In the genomic region with DNA sequence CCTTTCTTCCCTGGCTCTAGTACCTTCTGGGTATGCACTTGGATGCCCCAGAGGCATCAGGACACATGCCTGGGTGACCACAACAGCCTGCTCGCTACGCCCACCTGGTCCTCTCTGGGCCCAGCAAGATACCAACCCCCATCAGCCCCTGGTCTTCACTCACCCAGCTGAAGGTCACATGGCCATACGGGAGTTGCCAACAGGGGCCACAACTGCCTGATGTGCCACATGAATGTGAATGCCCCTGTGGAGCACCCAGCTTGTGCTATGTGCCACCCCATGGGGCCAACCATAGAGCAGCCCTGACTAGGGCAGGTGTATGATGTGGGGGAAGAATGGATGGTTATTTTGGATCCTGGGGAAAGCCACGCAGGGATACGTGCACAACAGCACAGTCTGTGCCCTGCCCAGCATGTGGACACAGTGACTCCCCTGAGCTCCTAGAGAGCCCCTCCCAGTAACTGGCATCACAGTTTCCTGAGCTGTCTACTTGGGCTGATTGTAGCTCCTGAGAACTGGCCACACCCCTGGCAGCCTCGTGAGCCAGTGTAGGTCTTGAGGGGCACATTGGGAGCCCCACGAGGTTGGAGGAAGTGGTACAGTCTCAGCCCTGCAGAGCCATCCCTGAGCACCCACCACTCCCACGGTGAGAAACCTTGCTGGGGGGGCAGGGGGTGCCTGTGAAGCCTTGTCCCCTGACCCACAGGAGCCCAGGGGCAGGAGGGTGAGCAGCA, we compare ENCODE assay signal across 27 cellular contexts. TPM values are rescaled to one million over a fixed set of nuclear protein-coding genes. Genes with fewer than 3 reads are reported as not detected.
DNase-seq lines count a peak whose midpoint lies in the region; ATAC-seq and TF ChIP-seq lines count a peak whose summit lies in the region.
"Had no signal": no experiment of that assay in that cellular context is flagged by ENCODE, and none has a peak within 500 bp of the region (broad histone marks: within the 10 kb centered on the region; RNA-seq: fewer than 3 reads in every experiment).

No MANE protein-coding gene starts in this region.

- no peaks in the 10 kb centered on the region for H3K79me1 ChIP-seq in mesenchymal stem cell (replicated peaks; ENCODE audit: low read length, poor library complexity, severe bottlenecking)

- H2BK12ac ChIP-seq in mesenchymal stem cell (ENCODE audit: low read length in 2 of 2), result no peak overlapping the region

- H3K9me3 Mint-ChIP-seq in CD4-positive, CD25-positive, alpha-beta regulatory T cell, result no peaks in the 10 kb centered on the region
- H3K9me3 Mint-ChIP-seq in WTC11, result peaks cover 5% of the 10 kb centered on the region
- H3K9me3 Mint-ChIP-seq: HFFc6; stimulated activated naive CD8-positive, alpha-beta T cell treated with anti-CD3 and anti-CD28 coated beads, Interleukin-15, Interleukin-2, amounts not matched to agents 100 ng/mL and 50 ng/mL, for 24 hours had no signal

- no peak overlapping the region for H3K27ac ChIP-seq in BLaER1
- H3K27ac ChIP-seq in CD4-positive, CD25-positive, alpha-beta regulatory T cell (ENCODE audit: insufficient read depth, low read length, poor library complexity, severe bottlenecking), result no peak overlapping the region
- H3K27ac ChIP-seq in adrenal gland, result no peak overlapping the region
- H3K27ac ChIP-seq in mesenchymal stem cell (ENCODE audit: low read length, poor library complexity, severe bottlenecking), result no peak overlapping the region
- H3K27ac ChIP-seq: ascending aorta, esophagus muscularis mucosa, HL-60, prostate gland, skin epidermis had no signal

- no peaks in the 10 kb centered on the region for H3K27me3 ChIP-seq in BLaER1
- H3K27me3 ChIP-seq in CD4-positive, CD25-positive, alpha-beta regulatory T cell (ENCODE audit: control insufficient read depth, insufficient read depth, low read length), result no peaks in the 10 kb centered on the region
- no peaks in the 10 kb centered on the region for H3K27me3 ChIP-seq in adrenal gland
- peaks cover 56 to 81% of the 10 kb centered on the region in 2 experiments for H3K27me3 ChIP-seq in mesenchymal stem cell (ENCODE audit: control insufficient read depth in 1 of 2, insufficient read depth in 1 of 2, low read length in 2 of 2)
- H3K27me3 ChIP-seq: ascending aorta had no signal

- ATAC-seq in CD4-positive, CD25-positive, alpha-beta regulatory T cell (ENCODE audit: low read depth in 2 of 2), result peak in 1 of 2 donors; percentile 25
- no peak for ATAC-seq in WTC11

- no peak overlapping the region for H3K18ac ChIP-seq in mesenchymal stem cell (ENCODE audit: low read depth in 1 of 2, low read length in 2 of 2)

- no peaks in the 10 kb centered on the region for H4K20me1 ChIP-seq in BLaER1

- H3K14ac ChIP-seq in mesenchymal stem cell (ENCODE audit: low read length in 2 of 2), result peak overlapping the region in 1 of 2 experiments; percentile 58

- no peak overlapping the region for H2AK5ac ChIP-seq in mesenchymal stem cell (ENCODE audit: low read length, severe bottlenecking)

- no peaks in the 10 kb centered on the region for H3K36me3 Mint-ChIP-seq in CD4-positive, CD25-positive, alpha-beta regulatory T cell
- peaks cover 2% of the 10 kb centered on the region; the same call in 1 of the 2 replicates for H3K36me3 Mint-ChIP-seq in WTC11

- H2BK120ac ChIP-seq in mesenchymal stem cell (ENCODE audit: low read depth, low read length), result no peak overlapping the region

- TF ChIP-seq POLR2A in adrenal gland (IDR thresholded peaks at IDR 0.05), result no peak

- H2BK15ac ChIP-seq in mesenchymal stem cell (ENCODE audit: low read depth, poor library complexity, severe bottlenecking), result no peak overlapping the region

- intact Hi-C loops in adrenal gland (cut with DNase I), result no loop called here

- H3K4ac ChIP-seq in mesenchymal stem cell (ENCODE audit: low read depth in 1 of 2, low read length in 2 of 2), result no peak overlapping the region

- WGBS in adrenal gland, 4 donors, result 58 to 95% (median 68%) methylated on average over 4 to 8 of the region's 8 CpGs
- 57% methylated on average over 8 of the region's 8 CpGs for WGBS in mesenchymal stem cell

- H2BK5ac ChIP-seq in mesenchymal stem cell (ENCODE audit: low read depth, low read length, poor library complexity, severe bottlenecking), result no peak overlapping the region

- H3K36me3 ChIP-seq in BLaER1 (no peaks in the 10 kb centered on the region), adrenal gland (replicated peaks in 1 of 2) (no peaks in the 10 kb centered on the region), mesenchymal stem cell (ENCODE audit: control insufficient read depth in 1 of 2, insufficient read depth in 2 of 2, low read depth in 1 of 2, low read length in 2 of 2) (no peaks in the 10 kb centered on the region)
- H3K36me3 ChIP-seq in CD4-positive, CD25-positive, alpha-beta regulatory T cell (ENCODE audit: control insufficient read depth, insufficient read depth, low read length), result no peaks in the 10 kb centered on the region
- H3K36me3 ChIP-seq: ascending aorta, esophagus muscularis mucosa, prostate gland had no signal

- H3K9me3 ChIP-seq in BLaER1, result no peaks in the 10 kb centered on the region
- H3K9me3 ChIP-seq in CD4-positive, CD25-positive, alpha-beta regulatory T cell (ENCODE audit: control insufficient read depth in 2 of 2, low read length in 2 of 2), result no peaks in the 10 kb centered on the region
- no peaks in the 10 kb centered on the region for H3K9me3 ChIP-seq in adrenal gland (replicated peaks in 1 of 3)
- no peaks in the 10 kb centered on the region for H3K9me3 ChIP-seq in mesenchymal stem cell (ENCODE audit: control insufficient read depth, low read length)
- H3K9me3 ChIP-seq: ascending aorta, esophagus muscularis mucosa, prostate gland had no signal

- peak in 1 of 3 donors; percentile 29 for DNase-seq in CD4-positive, CD25-positive, alpha-beta regulatory T cell
- DNase-seq in adrenal gland (peak in 4 of 7 donors; percentile 1 to 42 (median 10)), mesenchymal stem cell (no peak), GOT3 (lab: John Stamatoyannopoulos, UW) (no peak), AG20443 (ENCODE audit: low spot score) (no peak), WTC11 (ENCODE audit: low spot score) (no peak)
- DNase-seq: activated CD4-positive, alpha-beta T cell treated with anti-CD3 and anti-CD28 coated beads for 4 hours; activated naive CD4-positive, alpha-beta T cell; DMS 273 treated with DMSO at 0.1 percent for 48 hours; effector CD4-positive, alpha-beta T cell; HFFc6; IMR-90; NCI-H1417 treated with DMSO at 0.1 percent for 48 hours; NCI-H526 treated with DMSO at 0.1 percent for 48 hours; nephron progenitor cell; OCI-M1; SIG-M5; stimulated activated CD4-positive, alpha-beta T cell treated with anti-CD3 and anti-CD28 coated beads, Interleukin-2, amount 100 ng/mL, for 48 hours; trophoblast cell had no signal

- CTCF ChIA-PET in WTC11 (lab: Charles Lee), result interaction anchor here (1.9 kb wide), 1 partner anchor 22 kb away, joined by 5 read pairs; no protein-coding TSS in a partner anchor

- no peak overlapping the region for H4K91ac ChIP-seq in mesenchymal stem cell (ENCODE audit: low read length)

- peaks cover 0 to 2% (median 0%) of the 10 kb centered on the region in 4 donors for H3K4me1 Mint-ChIP-seq in CD4-positive, CD25-positive, alpha-beta regulatory T cell
- peaks cover 4% of the 10 kb centered on the region; the same call in 1 of the 2 replicates for H3K4me1 Mint-ChIP-seq in WTC11
- H3K4me1 Mint-ChIP-seq: B cell had no signal

- H3K9ac ChIP-seq in BLaER1, result no peak overlapping the region
- no peak overlapping the region for H3K9ac ChIP-seq in mesenchymal stem cell (ENCODE audit: low read length)

- H3K4me2 ChIP-seq in BLaER1 (peak overlapping the region; percentile 49; the same call in 1 of the 2 replicates), mesenchymal stem cell (ENCODE audit: low read length, poor library complexity, severe bottlenecking) (peak overlapping the region; percentile 12)

- H3K4me3 ChIP-seq in BLaER1 (no peak overlapping the region), adrenal gland (no peak overlapping the region), mesenchymal stem cell (ENCODE audit: insufficient read depth in 1 of 2, low read depth in 1 of 2, low read length in 2 of 2) (no peak overlapping the region)
- H3K4me3 ChIP-seq in CD4-positive, CD25-positive, alpha-beta regulatory T cell (ENCODE audit: low read depth, low read length), result no peak overlapping the region
- H3K4me3 ChIP-seq: ascending aorta, esophagus muscularis mucosa, prostate gland, skin epidermis had no signal

- no peak overlapping the region for H3K23ac ChIP-seq in mesenchymal stem cell (ENCODE audit: low read length in 2 of 2)

- POLR2A ChIA-PET in WTC11 (lab: Charles Lee), result no interaction called here

- no peak overlapping the region for H4K8ac ChIP-seq in mesenchymal stem cell (ENCODE audit: low read length)

- H3K27me3 Mint-ChIP-seq in CD4-positive, CD25-positive, alpha-beta regulatory T cell, result peaks cover 49% of the 10 kb centered on the region
- peaks cover 3% of the 10 kb centered on the region; the same call in 1 of the 2 replicates for H3K27me3 Mint-ChIP-seq in WTC11 (ENCODE audit: low read depth)

- H3K27ac Mint-ChIP-seq in CD4-positive, CD25-positive, alpha-beta regulatory T cell, result peak overlapping the region in 2 of 3 donors; percentile 25 to 44
- no peak overlapping the region for H3K27ac Mint-ChIP-seq in WTC11
- H3K27ac Mint-ChIP-seq: B cell; HFFc6; nephron progenitor cell; stimulated activated naive CD8-positive, alpha-beta T cell treated with anti-CD3 and anti-CD28 coated beads, Interleukin-15, Interleukin-2, amounts not matched to agents 100 ng/mL and 50 ng/mL, for 24 hours had no signal

- H2AFZ ChIP-seq in mesenchymal stem cell (ENCODE audit: low read depth, low read length), result no peak overlapping the region

- H3K4me1 ChIP-seq in BLaER1 (peaks cover 18% of the 10 kb centered on the region), adrenal gland (replicated peaks in 1 of 2) (no peaks in the 10 kb centered on the region), mesenchymal stem cell (ENCODE audit: control insufficient read depth, insufficient read depth, low read depth, low read length) (peaks cover 5% of the 10 kb centered on the region)
- H3K4me1 ChIP-seq in CD4-positive, CD25-positive, alpha-beta regulatory T cell (ENCODE audit: control insufficient read depth, insufficient read depth, low read length, poor library complexity, severe bottlenecking), result no peaks in the 10 kb centered on the region
- H3K4me1 ChIP-seq: ascending aorta, esophagus muscularis mucosa, prostate gland had no signal

- H3K4me3 Mint-ChIP-seq in CD4-positive, CD25-positive, alpha-beta regulatory T cell, result no peak overlapping the region
- no peak overlapping the region for H3K4me3 Mint-ChIP-seq in WTC11
- H3K4me3 Mint-ChIP-seq: B cell; HFFc6; nephron progenitor cell; stimulated activated naive CD8-positive, alpha-beta T cell treated with anti-CD3 and anti-CD28 coated beads, Interleukin-15, Interleukin-2, amounts not matched to agents 100 ng/mL and 50 ng/mL, for 24 hours had no signal

- TF ChIP-seq CTCF in adrenal gland (IDR thresholded peaks at IDR 0.05) (no peak), WTC11 (IDR thresholded peaks at IDR 0.05) (no peak)

RNA-seq across cellular contexts. Expression of a gene that starts 10.5 kb away (rescaled TPM):
- 112 TPM for total RNA-seq in CD4-positive, CD25-positive, alpha-beta regulatory T cell
- polyA plus RNA-seq in CD4-positive, CD25-positive, alpha-beta regulatory T cell, result 10 to 100 TPM; 51.1 to 84.1 (median 72.4) TPM
- 100 to 1,000 TPM in 3 of 8 donors, 10 to 100 TPM in 5; 47.9 to 120 (median 80.3) TPM for total RNA-seq in adrenal gland
- 10 to 100 TPM; 32.0 to 49.3 (median 39.1) TPM for polyA plus RNA-seq in adrenal gland
- polyA plus RNA-seq in mesenchymal stem cell (2013, experiment 1 of 2), result 19.4 TPM
- polyA plus RNA-seq in mesenchymal stem cell (2013, experiment 2 of 2), result 22.8 TPM
- total RNA-seq in WTC11 (2021), result 50.9 to 61.1 TPM (median 57.7 TPM) in 3 replicates

Comparison
In these comparisons a context has a peak if more than half of its experiments do, and no peak if none do; other contexts are left out.
1. DNase-seq: peak in adrenal gland (4 of 7); none in mesenchymal stem cell (single experiment), GOT3 (single experiment), AG20443 (single experiment) and WTC11 (single experiment).